In the genomic region with DNA sequence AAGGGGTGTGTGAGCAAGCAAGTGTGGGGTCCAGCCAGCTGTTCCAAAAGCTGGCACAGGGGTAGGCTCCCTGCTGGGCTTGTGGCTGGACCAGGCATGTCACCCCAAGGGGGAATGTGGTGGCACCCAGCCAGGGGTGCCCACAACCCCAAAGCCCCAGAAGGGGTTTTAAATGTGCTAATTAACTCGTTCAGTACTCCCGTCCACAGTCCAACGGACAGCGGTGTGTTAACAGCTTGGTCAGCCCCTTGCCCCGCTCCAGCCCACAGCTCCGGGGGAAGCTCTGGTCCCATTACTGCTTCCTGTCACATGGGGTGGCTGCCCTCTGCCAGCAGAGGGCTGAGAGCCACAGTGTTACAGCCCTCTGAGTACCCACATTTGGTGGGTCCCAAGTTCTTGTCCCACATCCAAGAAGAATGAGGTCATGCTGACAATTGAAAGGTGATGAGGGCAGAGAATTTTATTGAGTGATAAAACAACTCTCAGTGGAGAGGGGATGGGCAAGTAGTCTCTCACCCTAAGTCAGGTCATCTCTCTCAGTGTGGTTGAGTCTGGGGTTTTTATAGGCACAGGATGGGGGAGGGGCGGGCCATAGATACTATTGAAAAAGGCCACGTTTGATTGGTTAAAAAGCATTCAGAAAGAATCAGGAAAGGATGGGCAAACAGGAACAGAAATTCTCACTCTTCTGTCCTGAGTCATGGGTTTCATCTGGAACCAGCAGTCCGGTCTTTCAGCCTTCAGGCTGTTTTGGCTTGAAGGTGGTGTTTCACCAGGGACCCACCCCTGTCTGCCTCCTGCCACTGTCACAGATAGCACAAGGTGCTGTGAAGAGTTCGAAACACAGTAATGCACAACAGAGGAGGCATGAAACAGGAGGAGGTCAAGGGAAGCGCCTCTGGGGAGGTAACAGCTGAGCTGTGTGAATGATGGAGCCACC, we compare ENCODE assay signal across 21 cellular contexts.
"Had no signal": no experiment of that assay in that cellular context is flagged by ENCODE, and none has a peak within 500 bp of the region (broad histone marks: within the 10 kb centered on the region; RNA-seq: fewer than 3 reads in every experiment).

No MANE protein-coding gene starts in this region.

- H3K4me3 Mint-ChIP-seq: activated CD4-positive, alpha-beta memory T cell treated with anti-CD3 and anti-CD28 coated beads for 36 hours; activated naive CD8-positive, alpha-beta T cell treated with anti-CD3 and anti-CD28 coated beads for 36 hours; central memory CD8-positive, alpha-beta T cell; effector memory CD8-positive, alpha-beta T cell; mesothelial cell of epicardium; natural killer cell; stimulated activated naive CD8-positive, alpha-beta T cell treated with anti-CD3 and anti-CD28 coated beads, Interleukin-15, amount 100 ng/mL, for 72 hours; T-helper 17 cell had no signal

- H3K36me3 Mint-ChIP-seq: activated CD4-positive, alpha-beta memory T cell treated with anti-CD3 and anti-CD28 coated beads for 36 hours; activated naive CD8-positive, alpha-beta T cell treated with anti-CD3 and anti-CD28 coated beads for 36 hours; natural killer cell had no signal

- H3K9me3 ChIP-seq: lower lobe of right lung had no signal

- FAIRE-seq: astrocyte, colon, urothelium cell line had no signal

- ATAC-seq: effector memory CD8-positive, alpha-beta T cell; heart right ventricle; left lobe of liver; lower lobe of right lung; natural killer cell; stimulated activated naive CD8-positive, alpha-beta T cell treated with anti-CD3 and anti-CD28 coated beads, Interleukin-15, amount 100 ng/mL, for 72 hours; T-helper 17 cell had no signal

- H3K27ac ChIP-seq: dorsolateral prefrontal cortex, heart right ventricle, lower lobe of right lung, tibial artery had no signal

- H3K27me3 Mint-ChIP-seq: central memory CD8-positive, alpha-beta T cell had no signal

- H3K36me3 ChIP-seq: heart right ventricle, lower lobe of right lung, tibial artery had no signal

- DNase-seq: activated CD4-positive, alpha-beta memory T cell treated with anti-CD3 and anti-CD28 coated beads for 36 hours; activated CD4-positive, alpha-beta T cell treated with anti-CD3 and anti-CD28 coated beads for 48 hours; activated naive CD4-positive, alpha-beta T cell treated with Interleukin-2 at 50 U/mL for 16 hours; activated naive CD8-positive, alpha-beta T cell treated with anti-CD3 and anti-CD28 coated beads for 36 hours; activated T-cell treated with anti-CD3 and anti-CD28 coated beads, Interleukin-2, amount 50 U/mL, for 48 hours; dorsolateral prefrontal cortex; effector memory CD8-positive, alpha-beta T cell; heart right ventricle; lower lobe of right lung; natural killer cell; stimulated activated CD4-positive, alpha-beta T cell treated with anti-CD3 and anti-CD28 coated beads, Interleukin-12 subunit alpha, Interleukin-12 subunit beta, amount 100 ng/mL, for 4 hours; stimulated activated CD4-positive, alpha-beta T cell treated with anti-CD3 and anti-CD28 coated beads, Interleukin-4, amount 100 ng/mL, for 4 hours; stimulated activated naive CD8-positive, alpha-beta T cell treated with anti-CD3 and anti-CD28 coated beads, Interleukin-15, amount 100 ng/mL, for 72 hours; T-helper 17 cell; tibial artery had no signal

- H3K4me1 Mint-ChIP-seq: activated naive CD8-positive, alpha-beta T cell treated with anti-CD3 and anti-CD28 coated beads for 36 hours; central memory CD8-positive, alpha-beta T cell; natural killer cell; stimulated activated naive CD8-positive, alpha-beta T cell treated with anti-CD3 and anti-CD28 coated beads, Interleukin-15, amount 100 ng/mL, for 72 hours had no signal

- H3K9me3 Mint-ChIP-seq: activated naive CD8-positive, alpha-beta T cell treated with anti-CD3 and anti-CD28 coated beads for 36 hours; central memory CD8-positive, alpha-beta T cell; effector memory CD8-positive, alpha-beta T cell; natural killer cell had no signal

- H3K27ac Mint-ChIP-seq: activated CD4-positive, alpha-beta memory T cell treated with anti-CD3 and anti-CD28 coated beads for 36 hours; activated naive CD8-positive, alpha-beta T cell treated with anti-CD3 and anti-CD28 coated beads for 36 hours; effector memory CD8-positive, alpha-beta T cell; mesothelial cell of epicardium; natural killer cell; T-helper 17 cell had no signal

- H3K4me3 ChIP-seq: dorsolateral prefrontal cortex, heart right ventricle, lower lobe of right lung, tibial artery had no signal
